ENCODE assay signal across 8 cellular contexts in the genomic region with DNA sequence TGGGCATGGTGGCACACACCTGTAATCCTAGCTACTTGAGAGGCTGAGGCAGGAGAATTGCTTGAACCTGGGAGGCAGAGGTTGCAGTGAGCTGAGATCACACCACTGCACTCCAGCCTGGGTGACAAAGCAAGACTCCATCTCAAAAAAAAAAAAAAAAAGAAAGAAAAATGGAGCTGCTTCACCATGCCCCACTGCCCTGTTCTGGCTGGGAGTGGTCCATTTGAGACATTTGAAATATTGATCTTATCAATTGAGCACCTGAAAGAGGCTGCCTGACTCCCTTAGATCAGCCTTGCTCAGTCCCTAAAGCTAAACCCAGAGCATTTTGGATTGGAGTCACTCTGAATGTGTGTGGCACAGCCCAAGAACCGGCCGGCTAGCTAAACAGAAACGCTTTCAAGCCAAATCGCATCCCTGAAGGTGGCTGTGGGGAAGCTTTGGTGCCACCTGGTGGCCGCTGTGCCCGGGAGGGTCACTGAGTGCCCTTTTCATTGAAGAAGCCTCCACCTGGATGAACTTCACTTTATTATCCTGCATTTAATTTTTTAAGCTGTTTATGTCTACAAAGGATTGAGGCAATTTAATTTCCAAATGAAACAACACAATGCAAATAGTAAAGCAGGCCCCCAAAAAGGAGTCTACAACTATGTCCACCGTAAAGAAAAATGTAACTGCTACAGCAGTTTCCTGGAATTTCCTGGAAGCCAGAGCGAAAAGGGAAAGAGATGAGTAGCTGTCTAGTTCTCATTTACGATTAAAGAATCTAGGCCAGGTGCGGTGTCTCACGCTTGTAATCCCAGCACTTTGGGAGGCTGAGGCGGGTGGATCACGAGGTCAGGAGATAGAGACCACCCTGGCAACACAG. TPM values are rescaled to one million over a fixed set of nuclear protein-coding genes. Genes with fewer than 3 reads are reported as not detected.
A peak's percentile ranks its signal among the peaks of the same experiment; 100 is the strongest.
DNase-seq lines count a peak whose midpoint lies in the region; ATAC-seq, FAIRE-seq and TF ChIP-seq lines count a peak whose summit lies in the region.

No MANE protein-coding gene starts in this region.

- no peaks in the 10 kb centered on the region for H3K4me1 ChIP-seq in OCI-LY7 (ENCODE audit: insufficient read depth, low read length, poor library complexity, severe bottlenecking)

- H3K27ac Mint-ChIP-seq in nephron = no peak overlapping the region

- DNase-seq in A172 (ENCODE audit: low spot score) (peak; percentile 55), GM18507 (ENCODE audit: extremely low spot score, insufficient read length, low read depth) (peak; percentile 43), HuH-7 (ENCODE audit: low spot score) (peak; percentile 62), OCI-LY7 (ENCODE audit: low spot score) (peak; percentile 78), fibroblast of gingiva (ENCODE audit: low read depth) (peak; percentile 56)
- peak; percentile 59 for DNase-seq in activated T-cell treated with anti-CD3 and anti-CD28 coated beads, Interleukin-2, amount 50 U/mL, for 4 hours
- peak; percentile 22 to 40 (median 32) for DNase-seq in stimulated activated naive CD4-positive, alpha-beta T cell (lab: John Stamatoyannopoulos, UW)

- POLR2A ChIA-PET in OCI-LY7 (lab: Charles Lee) = interaction anchor here (0.7 to 3.0 kb wide), 7 partner anchors 12 to 162 kb away, joined by 3 to 11 read pairs (median 3); no protein-coding TSS in a partner anchor

- H3K9me3 ChIP-seq in OCI-LY7 (ENCODE audit: low read length) = no peaks in the 10 kb centered on the region

- H3K36me3 ChIP-seq in OCI-LY7 (ENCODE audit: insufficient read depth, low read length) = no peaks in the 10 kb centered on the region

- no peak overlapping the region for H3K27ac ChIP-seq in OCI-LY7 (ENCODE audit: low read depth, low read length, poor library complexity, severe bottlenecking)

- no TSS peak for BruUV-seq in OCI-LY7 (replicated peaks; lab: Mats Ljungman, UMichigan)

- no peak overlapping the region for H3K4me3 ChIP-seq in OCI-LY7 (ENCODE audit: low read depth, low read length, poor library complexity, severe bottlenecking)

- H3K9me3 Mint-ChIP-seq in activated T-cell treated with anti-CD3 and anti-CD28 coated beads, Interleukin-2, amount 50 U/mL, for 4 hours = no peaks in the 10 kb centered on the region
- H3K9me3 Mint-ChIP-seq in nephron = no peaks in the 10 kb centered on the region

- no peaks in the 10 kb centered on the region for H3K79me2 ChIP-seq in OCI-LY7 (ENCODE audit: insufficient read depth, low read depth, low read length)

- no peak overlapping the region for H3K4me3 Mint-ChIP-seq in activated T-cell treated with anti-CD3 and anti-CD28 coated beads, Interleukin-2, amount 50 U/mL, for 4 hours
- H3K4me3 Mint-ChIP-seq in nephron = no peak overlapping the region

- no peak overlapping the region for H2AFZ ChIP-seq in OCI-LY7 (ENCODE audit: low read length)

- H3K4me2 ChIP-seq in OCI-LY7 (ENCODE audit: low read length) = no peak overlapping the region

- CTCF ChIA-PET in OCI-LY7 (lab: Charles Lee; ENCODE audit: unreplicated experiment) = interaction anchor here (0.7 to 1.6 kb wide), 7 partner anchors 9 to 1601 kb away, joined by 3 to 18 read pairs (median 3); no protein-coding TSS in a partner anchor

- no peaks in the 10 kb centered on the region for H3K9me2 ChIP-seq in OCI-LY7 (ENCODE audit: insufficient read depth, low read length)

- ATAC-seq in activated T-cell treated with anti-CD3 and anti-CD28 coated beads, Interleukin-2, amount 50 U/mL, for 4 hours = peak; percentile 83 to 84

- TF ChIP-seq CTCF in OCI-LY7 (conservative IDR thresholded peaks at IDR 0.05; ENCODE audit: low read length) (peak; percentile 98), nephron (IDR thresholded peaks at IDR 0.05; ENCODE audit: unreplicated experiment in 3 of 3) (peak; percentile 86 to 94 (median 91))

- FAIRE-seq in GM18507 (lab: Jason Lieb, UNC) = peak; percentile 57

- no peaks in the 10 kb centered on the region for H3K27me3 Mint-ChIP-seq in activated T-cell treated with anti-CD3 and anti-CD28 coated beads, Interleukin-2, amount 50 U/mL, for 4 hours (ENCODE audit: low read depth)
- H3K27me3 Mint-ChIP-seq in nephron (ENCODE audit: low read depth) = peaks cover 15% of the 10 kb centered on the region

- H3K36me3 Mint-ChIP-seq in activated T-cell treated with anti-CD3 and anti-CD28 coated beads, Interleukin-2, amount 50 U/mL, for 4 hours (ENCODE audit: insufficient read depth) = no peaks in the 10 kb centered on the region
- no peaks in the 10 kb centered on the region for H3K36me3 Mint-ChIP-seq in nephron (ENCODE audit: low read depth)

- H3K4me1 Mint-ChIP-seq in activated T-cell treated with anti-CD3 and anti-CD28 coated beads, Interleukin-2, amount 50 U/mL, for 4 hours (ENCODE audit: low read depth) = no peaks in the 10 kb centered on the region
- H3K4me1 Mint-ChIP-seq in nephron = no peaks in the 10 kb centered on the region

- intact Hi-C loops in OCI-LY7 (cut with micrococcal nuclease; ENCODE audit: unreplicated experiment) = loop anchor here (1.0 to 5.0 kb wide), 4 partner anchors 64 to 511 kb away; a partner anchor contains a TSS

- no peaks in the 10 kb centered on the region for H4K20me1 ChIP-seq in OCI-LY7 (ENCODE audit: insufficient read depth, low read length)

RNA-seq across cellular contexts. Expression of a gene that starts 53.1 kb away (rescaled TPM):
- total RNA-seq in A172 (2014; rRNA removed; shearing (Covaris generic)) = not detected in 2 replicates
- total RNA-seq in OCI-LY7 (2014; rRNA removed; shearing (Covaris generic)) = not detected in 2 replicates
- not detected in 2 replicates for total RNA-seq in OCI-LY7 (2022)
- total RNA-seq in activated T-cell treated with anti-CD3 and anti-CD28 coated beads, Interleukin-2, amount 50 U/mL, for 4 hours = not detected
